24 cellular contexts compared by ENCODE assay signal in the genomic region with DNA sequence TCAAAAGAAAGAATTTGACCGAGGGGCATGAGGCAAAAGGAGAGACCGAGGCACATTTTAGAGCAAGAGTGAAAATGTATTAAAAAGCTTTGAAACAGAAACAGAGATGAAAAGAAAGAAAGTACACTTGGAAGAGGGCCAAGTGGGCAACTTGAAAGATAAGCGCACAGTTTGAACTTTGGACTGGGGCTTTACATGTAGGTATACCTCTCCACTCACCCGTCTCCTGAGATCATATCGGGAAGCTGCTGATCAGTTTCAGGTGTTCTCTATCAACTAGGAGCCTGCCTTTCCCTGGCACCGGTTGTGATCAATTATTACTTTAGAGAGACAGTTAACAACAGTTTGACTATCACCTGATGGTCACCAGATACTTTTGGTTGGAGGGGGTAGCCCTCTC.
A peak's percentile ranks its signal among the peaks of the same experiment; 100 is the strongest.
DNase-seq lines count a peak whose midpoint lies in the region; ATAC-seq, FAIRE-seq and TF ChIP-seq lines count a peak whose summit lies in the region.
"Had no signal": no experiment of that assay in that cellular context is flagged by ENCODE, and none has a peak within 500 bp of the region (broad histone marks: within the 10 kb centered on the region; RNA-seq: fewer than 3 reads in every experiment).

No MANE protein-coding gene starts in this region.

- H2AFZ ChIP-seq in GM12878 (ENCODE audit: control insufficient read depth, low read depth, low read length): no peak overlapping the region
- H2AFZ ChIP-seq: GM23248 had no signal

- H4K20me1 ChIP-seq in GM12878 (ENCODE audit: control insufficient read depth, insufficient read depth): no peaks in the 10 kb centered on the region
- H4K20me1 ChIP-seq: BLaER1 had no signal

- no peak for TF ChIP-seq RAD21 in GM12878 (IDR thresholded peaks at IDR 0.05; ENCODE audit: insufficient read depth, low read depth, low read length)

- H3K27ac ChIP-seq in GM12878 (ENCODE audit: control insufficient read depth, insufficient read depth): no peak overlapping the region
- H3K27ac ChIP-seq: 22Rv1, BLaER1, C4-2B, GM23248 had no signal

- intact Hi-C loops in GM12878 (cut with micrococcal nuclease; ENCODE audit: unreplicated experiment): no loop called here

- no peaks in the 10 kb centered on the region for H3K4me1 ChIP-seq in GM12878 (ENCODE audit: control insufficient read depth, insufficient read depth, low read length)
- H3K4me1 ChIP-seq: BLaER1, Caco-2 had no signal

- no peak overlapping the region for H3K4me2 ChIP-seq in GM12878 (ENCODE audit: control insufficient read depth, insufficient read depth)
- H3K4me2 ChIP-seq: BLaER1 had no signal

- TF ChIP-seq POLR2A in GM12878 (IDR thresholded peaks at IDR 0.05; ENCODE audit: low read depth, low read length): no peak
- TF ChIP-seq POLR2A in erythroblast (IDR thresholded peaks at IDR 0.05; ENCODE audit: low read length): no peak

- POLR2A ChIA-PET in GM12878 (lab: Charles Lee): interaction anchor here (0.5 to 1.9 kb wide), 3 partner anchors 10 to 100 kb away, joined by 3 to 7 read pairs (median 4); no protein-coding TSS in a partner anchor

- H3K9me3 ChIP-seq in GM12878 (replicated peaks; ENCODE audit: control insufficient read depth, insufficient read depth, low read length): no peaks in the 10 kb centered on the region
- H3K9me3 ChIP-seq: BLaER1, Caco-2 had no signal

- no peaks in the 10 kb centered on the region for H3K79me2 ChIP-seq in GM12878 (ENCODE audit: control insufficient read depth, insufficient read depth, low read length)

- peak; percentile 54 for DNase-seq in DMS53 (lab: John Stamatoyannopoulos, UW)
- no peak for DNase-seq in DMS53 treated with DMSO at 0.1 percent for 48 hours (lab: John Stamatoyannopoulos, UW; ENCODE audit: unreplicated experiment)
- DNase-seq in HT-29 (ENCODE audit: low spot score): peak; percentile 36
- no peak for DNase-seq in GM12878 (ENCODE audit: low read depth, low spot score)
- peak; percentile 68 for DNase-seq in mucosa of gallbladder (ENCODE audit: low spot score)
- DNase-seq in NCI-H1930 (lab: John Stamatoyannopoulos, UW): no peak
- no peak for DNase-seq in H7
- no peak for DNase-seq in erythroblast (lab: John Stamatoyannopoulos, UW)
- DNase-seq: Caco-2; CD4-positive, CD25-positive, alpha-beta regulatory T cell; CD8-positive, alpha-beta T cell; DMS153; DMS79 treated with DMSO at 0.1 percent for 48 hours; GF-D8; GM23248; H9 had no signal

- CTCF ChIA-PET in GM12878 (lab: Yijun Ruan, JAX): interaction anchor here (0.6 to 1.1 kb wide), 3 partner anchors 9 to 152 kb away, joined by 3 to 6 read pairs (median 3); no protein-coding TSS in a partner anchor

- peak; percentile 43 for ATAC-seq in GM12878
- ATAC-seq: CD8-positive, alpha-beta T cell; HCT116 had no signal

- no peak for FAIRE-seq in GM12878 (lab: Jason Lieb, UNC)
- FAIRE-seq: A204.1, GM12892, GM19239, H1 had no signal

- TF ChIP-seq EP300 in GM12878 (IDR thresholded peaks at IDR 0.05; ENCODE audit: borderline replicate concordance in 1 of 2, control insufficient read depth in 1 of 2, low read depth in 2 of 2, low read length in 2 of 2): no peak

- RAD21 ChIA-PET in GM12878 (lab: Charles Lee; ENCODE audit: unreplicated experiment): interaction anchor here (2.1 to 4.2 kb wide), 2 partner anchors 9 to 30 kb away, joined by 8 to 21 read pairs; no protein-coding TSS in a partner anchor

- WGBS in GM12878 (ENCODE audit: insufficient coverage, insufficient replicate concordance, low lambda C conversion rate, missing lambda C conversion rate): 12% methylated on average over 6 of the region's 6 CpGs

- no peak for TF ChIP-seq CTCF in GM12878 (IDR thresholded peaks at IDR 0.05 in 2 of 3, conservative IDR thresholded peaks at IDR 0.05 in 1 of 3; ENCODE audit: control insufficient read depth in 2 of 3, extremely low read depth in 1 of 3, insufficient read depth in 1 of 3, low read depth in 3 of 3, low read length in 3 of 3)

- H3K4me3 ChIP-seq in GM12878: no peak overlapping the region
- H3K4me3 ChIP-seq in H7 (ENCODE audit: insufficient read depth, low read depth, low read length): no peak overlapping the region
- H3K4me3 ChIP-seq: BLaER1, GM23248 had no signal

- BruUV-seq in GM12878 (replicated peaks; lab: Mats Ljungman, UMichigan): no TSS peak

- in situ Hi-C loops in GM12878 (cut with MboI): no loop called here

- H3K27me3 ChIP-seq in GM12878 (replicated peaks in 1 of 2; ENCODE audit: control insufficient read depth in 2 of 2, insufficient read depth in 2 of 2, low read length in 1 of 2): no peaks in the 10 kb centered on the region
- no peaks in the 10 kb centered on the region for H3K27me3 ChIP-seq in H7 (ENCODE audit: control insufficient read depth, insufficient read depth, low read length)
- H3K27me3 ChIP-seq: BLaER1 had no signal

- SMC1A ChIA-PET in GM12878 (lab: Charles Lee; ENCODE audit: uncharacterized antibody, unreplicated experiment): interaction anchor here (0.8 to 3.2 kb wide), 14 partner anchors 8 to 173 kb away, joined by 3 to 10 read pairs (median 3); no protein-coding TSS in a partner anchor

- H3K36me3 ChIP-seq in GM12878 (ENCODE audit: control insufficient read depth in 2 of 2, insufficient read depth in 2 of 2, low read length in 1 of 2): no peaks in the 10 kb centered on the region
- H3K36me3 ChIP-seq in H7 (replicated peaks; ENCODE audit: control insufficient read depth, insufficient read depth, low read length): no peaks in the 10 kb centered on the region
- H3K36me3 ChIP-seq: BLaER1 had no signal

- no peak overlapping the region for H3K9ac ChIP-seq in GM12878 (ENCODE audit: control insufficient read depth, insufficient read depth, low read length)
- H3K9ac ChIP-seq: BLaER1, GM23248 had no signal

TF ChIP-seq in GM12878, 131 proteins besides CTCF, POLR2A, EP300 and RAD21:
- TF ChIP-seq DPF2 (IDR thresholded peaks at IDR 0.05): peak; percentile 27; the same call in 1 of the 2 replicates
- TF ChIP-seq, protein P1, sequence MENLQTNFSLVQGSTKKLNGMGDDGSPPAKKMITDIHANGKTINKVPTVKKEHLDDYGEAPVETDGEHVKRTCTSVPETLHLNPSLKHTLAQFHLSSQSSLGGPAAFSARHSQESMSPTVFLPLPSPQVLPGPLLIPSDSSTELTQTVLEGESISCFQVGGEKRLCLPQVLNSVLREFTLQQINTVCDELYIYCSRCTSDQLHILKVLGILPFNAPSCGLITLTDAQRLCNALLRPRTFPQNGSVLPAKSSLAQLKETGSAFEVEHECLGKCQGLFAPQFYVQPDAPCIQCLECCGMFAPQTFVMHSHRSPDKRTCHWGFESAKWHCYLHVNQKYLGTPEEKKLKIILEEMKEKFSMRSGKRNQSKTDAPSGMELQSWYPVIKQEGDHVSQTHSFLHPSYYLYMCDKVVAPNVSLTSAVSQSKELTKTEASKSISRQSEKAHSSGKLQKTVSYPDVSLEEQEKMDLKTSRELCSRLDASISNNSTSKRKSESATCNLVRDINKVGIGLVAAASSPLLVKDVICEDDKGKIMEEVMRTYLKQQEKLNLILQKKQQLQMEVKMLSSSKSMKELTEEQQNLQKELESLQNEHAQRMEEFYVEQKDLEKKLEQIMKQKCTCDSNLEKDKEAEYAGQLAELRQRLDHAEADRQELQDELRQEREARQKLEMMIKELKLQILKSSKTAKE (IDR thresholded peaks at IDR 0.05; ENCODE audit: low read depth, poor library complexity, severe bottlenecking): no peak
- TF ChIP-seq SMAD1 (IDR thresholded peaks at IDR 0.05; ENCODE audit: low read depth, partially characterized antibody): peak; percentile 47

Comparison
In these comparisons a context has a peak if more than half of its experiments do, and no peak if none do; other contexts are left out.
1. DNase-seq: peak in DMS53 (single experiment), HT-29 (single experiment) and mucosa of gallbladder (single experiment); none in DMS53 treated with DMSO at 0.1 percent for 48 hours (single experiment), GM12878 (single experiment), NCI-H1930 (0 of 2), H7 (single experiment) and erythroblast (0 of 2).